Comparison of ENCODE assay signal across 9 cellular contexts in the genomic region with DNA sequence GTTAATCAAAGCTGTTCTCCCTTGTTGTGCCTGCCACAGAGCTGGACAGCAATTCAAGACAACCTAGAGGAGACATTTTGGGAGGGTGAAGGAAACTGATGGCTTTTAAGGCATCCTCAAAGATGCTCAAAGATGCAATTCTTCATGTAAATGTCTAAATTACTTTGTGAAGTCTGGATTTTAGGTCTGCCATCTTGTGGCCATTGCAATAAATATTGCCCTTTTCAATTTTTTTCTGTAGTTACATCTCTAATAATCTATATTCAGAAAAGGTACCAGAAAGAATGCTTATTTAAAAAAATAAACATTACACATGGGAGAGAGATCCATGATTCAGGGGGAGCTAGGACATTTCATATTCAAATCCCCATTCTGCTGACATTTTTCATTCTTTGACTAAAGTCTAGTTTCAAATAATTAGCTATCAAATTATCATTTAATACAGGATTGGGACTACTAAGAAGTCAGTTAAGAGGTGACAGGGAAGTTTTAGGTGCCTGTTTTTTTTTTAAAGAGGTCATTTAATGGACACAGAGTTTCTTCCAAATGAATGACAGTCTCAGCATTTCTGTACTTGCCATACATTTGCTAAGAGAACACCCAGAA.
A peak's percentile ranks its signal among the peaks of the same experiment; 100 is the strongest.
DNase-seq lines count a peak whose midpoint lies in the region; ATAC-seq and TF ChIP-seq lines count a peak whose summit lies in the region.
"Had no signal": no experiment of that assay in that cellular context is flagged by ENCODE, and none has a peak within 500 bp of the region (broad histone marks: within the 10 kb centered on the region; RNA-seq: fewer than 3 reads in every experiment).

No MANE protein-coding gene starts in this region.

- no peaks in the 10 kb centered on the region for H3K79me2 ChIP-seq in H9 (ENCODE audit: insufficient read depth, low read length)

- H4K5ac ChIP-seq in H9 (ENCODE audit: insufficient read length, low read depth, low read length): no peak overlapping the region

- DNase-seq in AG20443 (ENCODE audit: low spot score): peak; percentile 24
- no peak for DNase-seq in H9
- DNase-seq in astrocyte of the spinal cord (ENCODE audit: low read depth, low spot score): peak; percentile 22
- DNase-seq in left lobe of liver (ENCODE audit: low spot score): no peak
- no peak for DNase-seq in NCI-H2196 treated with DMSO at 0.1 percent for 48 hours (lab: John Stamatoyannopoulos, UW; ENCODE audit: unreplicated experiment)
- no peak for DNase-seq in stimulated activated CD4-positive, alpha-beta T cell treated with anti-CD3 and anti-CD28 coated beads, Interleukin-12 subunit alpha, Interleukin-12 subunit beta, amount 100 ng/mL, for 4 hours
- no peak for DNase-seq in activated T-cell treated with anti-CD3 and anti-CD28 coated beads, Interleukin-2, amount 50 U/mL, for 24 hours

- in situ Hi-C loops in astrocyte of the spinal cord (cut with HindIII; ENCODE audit: low sequenced_read_pairs): no loop called here

- no peak overlapping the region for H3T11ph ChIP-seq in H9 (ENCODE audit: low read length)

- H3K27ac Mint-ChIP-seq in H9: peak overlapping the region in 1 of 3 experiments; percentile 74; a peak in 1 of 7 replicates
- H3K27ac Mint-ChIP-seq in activated T-cell treated with anti-CD3 and anti-CD28 coated beads, Interleukin-2, amount 50 U/mL, for 24 hours: no peak overlapping the region
- H3K27ac Mint-ChIP-seq: activated T-helper 17 cell treated with anti-CD3 and anti-CD28 coated beads, Interleukin-2, amount 50 U/mL, for 72 hours had no signal

- H2BK120ac ChIP-seq in H9 (ENCODE audit: low read depth, low read length, poor library complexity, severe bottlenecking): no peak overlapping the region

- H3K23ac ChIP-seq in H9 (ENCODE audit: insufficient read length, low read depth, low read length): no peak overlapping the region

- no peak overlapping the region for H2BK15ac ChIP-seq in H9 (ENCODE audit: low read depth, low read length)

- H3K4me3 ChIP-seq in astrocyte of the spinal cord (ENCODE audit: low read depth, low read length): no peak overlapping the region

- no peak overlapping the region for H2AFZ ChIP-seq in H9 (ENCODE audit: low read length)

- no peak overlapping the region for H3K18ac ChIP-seq in H9 (ENCODE audit: insufficient read length, low read depth, low read length)

- no peaks in the 10 kb centered on the region for H3K27me3 ChIP-seq in H9 (ENCODE audit: insufficient read depth, low read length)

- peak; percentile 50 for ATAC-seq in left lobe of liver
- no peak for ATAC-seq in GM19452 (IDR thresholded peaks at IDR 0.05; ENCODE audit: unreplicated experiment)
- ATAC-seq: activated T-helper 17 cell treated with anti-CD3 and anti-CD28 coated beads, Interleukin-2, amount 50 U/mL, for 72 hours had no signal

- no peak overlapping the region for H2BK20ac ChIP-seq in H9 (ENCODE audit: low read depth, low read length, poor library complexity, severe bottlenecking)

- no peak overlapping the region for H2AK5ac ChIP-seq in H9 (ENCODE audit: insufficient read length, low read length)

- no peak overlapping the region for H3K9ac ChIP-seq in H9 (ENCODE audit: extremely low read depth, insufficient read length, low read length)

- no peak overlapping the region for H4K91ac ChIP-seq in H9 (ENCODE audit: insufficient read length, low read depth, low read length)

- H3K36me3 Mint-ChIP-seq in H9 (ENCODE audit: insufficient read depth in 1 of 3, low read depth in 3 of 3): no peaks in the 10 kb centered on the region
- H3K36me3 Mint-ChIP-seq in activated T-cell treated with anti-CD3 and anti-CD28 coated beads, Interleukin-2, amount 50 U/mL, for 24 hours (ENCODE audit: low read depth): no peaks in the 10 kb centered on the region

- H3K79me1 ChIP-seq in H9 (ENCODE audit: insufficient read depth, low read depth, low read length, poor library complexity, severe bottlenecking): no peaks in the 10 kb centered on the region

- H4K20me1 ChIP-seq in H9 (ENCODE audit: control insufficient read depth, insufficient read depth, insufficient read length): no peaks in the 10 kb centered on the region

- no peaks in the 10 kb centered on the region for H3K4me1 ChIP-seq in H9 (ENCODE audit: insufficient read depth, low read length)

- H2BK12ac ChIP-seq in H9 (ENCODE audit: insufficient read length, low read depth, low read length): no peak overlapping the region

- TF ChIP-seq CTCF in H9 (conservative IDR thresholded peaks at IDR 0.05) (peak; percentile 62), astrocyte of the spinal cord (IDR thresholded peaks at IDR 0.05; ENCODE audit: low read depth, low read length) (peak; percentile 49)

- no peak overlapping the region for H4K8ac ChIP-seq in H9 (replicated peaks; ENCODE audit: insufficient read length, low read depth, low read length)

- H3K23me2 ChIP-seq in H9 (ENCODE audit: insufficient read length, low read depth, low read length, poor library complexity, severe bottlenecking): peaks cover 3% of the 10 kb centered on the region

- H3K9me3 Mint-ChIP-seq in H9: no peaks in the 10 kb centered on the region; a peak in 1 of 5 replicates
- H3K9me3 Mint-ChIP-seq in activated T-cell treated with anti-CD3 and anti-CD28 coated beads, Interleukin-2, amount 50 U/mL, for 24 hours: no peaks in the 10 kb centered on the region
- H3K9me3 Mint-ChIP-seq: activated T-helper 17 cell treated with anti-CD3 and anti-CD28 coated beads, Interleukin-2, amount 50 U/mL, for 72 hours had no signal

- no peak overlapping the region for H2BK5ac ChIP-seq in H9 (ENCODE audit: insufficient read length, low read length)

- no peak overlapping the region for H3K14ac ChIP-seq in H9 (ENCODE audit: insufficient read depth, low read length)

- no peaks in the 10 kb centered on the region for H3K9me3 ChIP-seq in H9 (ENCODE audit: control insufficient read depth, low read depth, low read length)

- no peak overlapping the region for H3K4ac ChIP-seq in H9 (ENCODE audit: low read depth, low read length)

- no peak overlapping the region for H3K4me2 ChIP-seq in H9 (ENCODE audit: insufficient read depth, insufficient read length, low read length)

- H3K56ac ChIP-seq in H9 (ENCODE audit: insufficient read length, low read depth, low read length): no peak overlapping the region

- no peaks in the 10 kb centered on the region for H3K27me3 Mint-ChIP-seq in H9 (ENCODE audit: low read depth)
- no peaks in the 10 kb centered on the region for H3K27me3 Mint-ChIP-seq in activated T-cell treated with anti-CD3 and anti-CD28 coated beads, Interleukin-2, amount 50 U/mL, for 24 hours
- H3K27me3 Mint-ChIP-seq: activated T-helper 17 cell treated with anti-CD3 and anti-CD28 coated beads, Interleukin-2, amount 50 U/mL, for 72 hours had no signal

- H3K4me1 Mint-ChIP-seq in H9: peaks cover 7 to 8% of the 10 kb centered on the region in 2 experiments
- H3K4me1 Mint-ChIP-seq in activated T-cell treated with anti-CD3 and anti-CD28 coated beads, Interleukin-2, amount 50 U/mL, for 24 hours (ENCODE audit: low read depth): no peaks in the 10 kb centered on the region
- H3K4me1 Mint-ChIP-seq: activated T-helper 17 cell treated with anti-CD3 and anti-CD28 coated beads, Interleukin-2, amount 50 U/mL, for 72 hours had no signal

- no peak overlapping the region for H3K4me3 Mint-ChIP-seq in H9
- H3K4me3 Mint-ChIP-seq in activated T-cell treated with anti-CD3 and anti-CD28 coated beads, Interleukin-2, amount 50 U/mL, for 24 hours: no peak overlapping the region
- H3K4me3 Mint-ChIP-seq: activated T-helper 17 cell treated with anti-CD3 and anti-CD28 coated beads, Interleukin-2, amount 50 U/mL, for 72 hours had no signal

- no peak overlapping the region for H3K27ac ChIP-seq in H9 (ENCODE audit: insufficient read length, low read depth, low read length)

Comparison
In these comparisons a context has a peak if more than half of its experiments do, and no peak if none do; other contexts are left out.
1. DNase-seq: peak in AG20443 (single experiment) and astrocyte of the spinal cord (single experiment); none in H9 (single experiment), left lobe of liver (single experiment), NCI-H2196 treated with DMSO at 0.1 percent for 48 hours (single experiment), stimulated activated CD4-positive, alpha-beta T cell treated with anti-CD3 and anti-CD28 coated beads, Interleukin-12 subunit alpha, Interleukin-12 subunit beta, amount 100 ng/mL, for 4 hours (single experiment) and activated T-cell treated with anti-CD3 and anti-CD28 coated beads, Interleukin-2, amount 50 U/mL, for 24 hours (single experiment).